Comparison of ENCODE assay signal across 1 cellular context in genomic region chr6:34671801-34672656, GRCh38.
TF ChIP-seq lines count a peak whose summit lies in the region.

No MANE protein-coding gene starts in this region.

TF ChIP-seq in SK-N-SH treated with all-trans-retinoic acid at 6 μM for 48 hours, 23 proteins besides CTCF, POLR2A, EP300 and RAD21 (continued from another document):
- TF ChIP-seq, protein P1, sequence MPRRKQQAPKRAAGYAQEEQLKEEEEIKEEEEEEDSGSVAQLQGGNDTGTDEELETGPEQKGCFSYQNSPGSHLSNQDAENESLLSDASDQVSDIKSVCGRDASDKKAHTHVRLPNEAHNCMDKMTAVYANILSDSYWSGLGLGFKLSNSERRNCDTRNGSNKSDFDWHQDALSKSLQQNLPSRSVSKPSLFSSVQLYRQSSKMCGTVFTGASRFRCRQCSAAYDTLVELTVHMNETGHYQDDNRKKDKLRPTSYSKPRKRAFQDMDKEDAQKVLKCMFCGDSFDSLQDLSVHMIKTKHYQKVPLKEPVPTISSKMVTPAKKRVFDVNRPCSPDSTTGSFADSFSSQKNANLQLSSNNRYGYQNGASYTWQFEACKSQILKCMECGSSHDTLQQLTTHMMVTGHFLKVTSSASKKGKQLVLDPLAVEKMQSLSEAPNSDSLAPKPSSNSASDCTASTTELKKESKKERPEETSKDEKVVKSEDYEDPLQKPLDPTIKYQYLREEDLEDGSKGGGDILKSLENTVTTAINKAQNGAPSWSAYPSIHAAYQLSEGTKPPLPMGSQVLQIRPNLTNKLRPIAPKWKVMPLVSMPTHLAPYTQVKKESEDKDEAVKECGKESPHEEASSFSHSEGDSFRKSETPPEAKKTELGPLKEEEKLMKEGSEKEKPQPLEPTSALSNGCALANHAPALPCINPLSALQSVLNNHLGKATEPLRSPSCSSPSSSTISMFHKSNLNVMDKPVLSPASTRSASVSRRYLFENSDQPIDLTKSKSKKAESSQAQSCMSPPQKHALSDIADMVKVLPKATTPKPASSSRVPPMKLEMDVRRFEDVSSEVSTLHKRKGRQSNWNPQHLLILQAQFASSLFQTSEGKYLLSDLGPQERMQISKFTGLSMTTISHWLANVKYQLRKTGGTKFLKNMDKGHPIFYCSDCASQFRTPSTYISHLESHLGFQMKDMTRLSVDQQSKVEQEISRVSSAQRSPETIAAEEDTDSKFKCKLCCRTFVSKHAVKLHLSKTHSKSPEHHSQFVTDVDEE (CRISPR knock-in tag; IDR thresholded peaks at IDR 0.05) = no peak
- TF ChIP-seq ZNF70 (CRISPR knock-in tag; IDR thresholded peaks at IDR 0.05) (no peak), CSDC2 (CRISPR knock-in tag; IDR thresholded peaks at IDR 0.05) (no peak), BACH2 (CRISPR knock-in tag; IDR thresholded peaks at IDR 0.05; ENCODE audit: borderline replicate concordance) (no peak)
